23 cellular contexts compared by ENCODE assay signal in genomic region chr5:168792678-168793077, GRCh38.
A peak's percentile ranks its signal among the peaks of the same experiment; 100 is the strongest.
DNase-seq lines count a peak whose midpoint lies in the region; ATAC-seq and TF ChIP-seq lines count a peak whose summit lies in the region.
"Had no signal": no experiment of that assay in that cellular context is flagged by ENCODE, and none has a peak within 500 bp of the region (broad histone marks: within the 10 kb centered on the region; RNA-seq: fewer than 3 reads in every experiment).

No MANE protein-coding gene starts in this region.

- no peak overlapping the region for H3K9ac ChIP-seq in BLaER1 treated with 17β-estradiol and CSF1 and Interleukin-3, amounts not matched to agents 10 nM and 100 nM
- H3K9ac ChIP-seq in smooth muscle cell (ENCODE audit: low read depth) = no peak overlapping the region

- H3K27ac ChIP-seq in BLaER1 treated with 17β-estradiol and CSF1 and Interleukin-3, amounts not matched to agents 10 nM and 100 nM = no peak overlapping the region
- peak overlapping the region; percentile 85 for H3K27ac ChIP-seq in smooth muscle cell (ENCODE audit: low read depth)
- H3K27ac ChIP-seq: A549, C4-2B had no signal

- CTCF ChIA-PET in activated CD4-positive, alpha-beta T cell treated with anti-CD3 and anti-CD28 coated beads for 36 hours (lab: Charles Lee) = no interaction called here

- H3K9me3 ChIP-seq in BLaER1 treated with 17β-estradiol and CSF1 and Interleukin-3, amounts not matched to agents 10 nM and 100 nM (replicated peaks in 1 of 11) = no peaks in the 10 kb centered on the region
- H3K9me3 ChIP-seq in smooth muscle cell (replicated peaks; ENCODE audit: low read depth) = no peaks in the 10 kb centered on the region
- H3K9me3 ChIP-seq: A549, BE2C, Caco-2 had no signal

- no peak for TF ChIP-seq CTCF in smooth muscle cell (IDR thresholded peaks at IDR 0.05; ENCODE audit: borderline replicate concordance, insufficient read depth, poor library complexity, severe bottlenecking)

- POLR2A ChIA-PET in activated CD4-positive, alpha-beta T cell treated with anti-CD3 and anti-CD28 coated beads for 36 hours (lab: Charles Lee) = no interaction called here

- peaks cover 44% of the 10 kb centered on the region for H3K4me1 Mint-ChIP-seq in activated CD4-positive, alpha-beta T cell treated with anti-CD3 and anti-CD28 coated beads for 36 hours
- H3K4me1 Mint-ChIP-seq in activated T-helper 2 cell treated with anti-CD3 and anti-CD28 coated beads, Interferon-gamma antibody, Interleukin-2, Interleukin-4, amounts not matched to agents 10 μg/mL and 5 μg/mL and 100 μg/mL, durations not matched to agents 14 hours and 24 hours and 36 hours (ENCODE audit: low read depth) = peaks cover 41% of the 10 kb centered on the region
- H3K4me1 Mint-ChIP-seq: CD4-positive, CD25-positive, alpha-beta regulatory T cell had no signal

- peaks cover 3% of the 10 kb centered on the region for H3K36me3 Mint-ChIP-seq in activated CD4-positive, alpha-beta T cell treated with anti-CD3 and anti-CD28 coated beads for 36 hours (ENCODE audit: low read depth)
- peaks cover 14% of the 10 kb centered on the region for H3K36me3 Mint-ChIP-seq in activated T-helper 2 cell treated with anti-CD3 and anti-CD28 coated beads, Interferon-gamma antibody, Interleukin-2, Interleukin-4, amounts not matched to agents 10 μg/mL and 5 μg/mL and 100 μg/mL, durations not matched to agents 14 hours and 24 hours and 36 hours (ENCODE audit: low read depth)
- H3K36me3 Mint-ChIP-seq: CD4-positive, CD25-positive, alpha-beta regulatory T cell; CD8-positive, alpha-beta T cell had no signal

- no peaks in the 10 kb centered on the region for H3K79me2 ChIP-seq in smooth muscle cell (ENCODE audit: low read depth)

- H3K4me2 ChIP-seq in BLaER1 treated with 17β-estradiol and CSF1 and Interleukin-3, amounts not matched to agents 10 nM and 100 nM = peak overlapping the region in 10 of 11 experiments; percentile 5 to 54 (median 39); a peak in 11 of 22 replicates
- H3K4me2 ChIP-seq in smooth muscle cell = no peak overlapping the region
- H3K4me2 ChIP-seq: A549, GM23338 had no signal

- H3K27ac Mint-ChIP-seq in activated CD4-positive, alpha-beta T cell treated with anti-CD3 and anti-CD28 coated beads for 36 hours = peak overlapping the region; percentile 90
- peak overlapping the region; percentile 95 for H3K27ac Mint-ChIP-seq in activated T-helper 2 cell treated with anti-CD3 and anti-CD28 coated beads, Interferon-gamma antibody, Interleukin-2, Interleukin-4, amounts not matched to agents 10 μg/mL and 5 μg/mL and 100 μg/mL, durations not matched to agents 14 hours and 24 hours and 36 hours
- H3K27ac Mint-ChIP-seq: CD4-positive, CD25-positive, alpha-beta regulatory T cell; CD8-positive, alpha-beta T cell; GM23338; H9 had no signal

- H3K4me1 ChIP-seq in BLaER1 treated with 17β-estradiol and CSF1 and Interleukin-3, amounts not matched to agents 10 nM and 100 nM = peaks cover 10 to 56% (median 26%) of the 10 kb centered on the region in 10 experiments; a peak in 19 of 20 replicates
- H3K4me1 ChIP-seq in smooth muscle cell (ENCODE audit: low read depth) = peaks cover 12% of the 10 kb centered on the region

- no peak for ATAC-seq in activated CD4-positive, alpha-beta T cell treated with anti-CD3 and anti-CD28 coated beads for 36 hours
- ATAC-seq: A549; CD8-positive, alpha-beta T cell; GM12878; GM23338; HCT116 had no signal

- H3K4me3 Mint-ChIP-seq in activated CD4-positive, alpha-beta T cell treated with anti-CD3 and anti-CD28 coated beads for 36 hours = no peak overlapping the region
- no peak overlapping the region for H3K4me3 Mint-ChIP-seq in activated T-helper 2 cell treated with anti-CD3 and anti-CD28 coated beads, Interferon-gamma antibody, Interleukin-2, Interleukin-4, amounts not matched to agents 10 μg/mL and 5 μg/mL and 100 μg/mL, durations not matched to agents 14 hours and 24 hours and 36 hours (ENCODE audit: low read depth)
- H3K4me3 Mint-ChIP-seq: CD4-positive, CD25-positive, alpha-beta regulatory T cell; CD8-positive, alpha-beta T cell; GM23338; H9 had no signal

- no peaks in the 10 kb centered on the region for H3K9me3 Mint-ChIP-seq in activated CD4-positive, alpha-beta T cell treated with anti-CD3 and anti-CD28 coated beads for 36 hours (ENCODE audit: low read depth)
- H3K9me3 Mint-ChIP-seq in activated T-helper 2 cell treated with anti-CD3 and anti-CD28 coated beads, Interferon-gamma antibody, Interleukin-2, Interleukin-4, amounts not matched to agents 10 μg/mL and 5 μg/mL and 100 μg/mL, durations not matched to agents 14 hours and 24 hours and 36 hours = no peaks in the 10 kb centered on the region
- H3K9me3 Mint-ChIP-seq: CD8-positive, alpha-beta T cell; GM23338; H9 had no signal

- intact Hi-C loops in activated CD4-positive, alpha-beta T cell treated with anti-CD3 and anti-CD28 coated beads for 36 hours (cut with DNase I, micrococcal nuclease) = loop anchor here (5.0 kb wide), 1 partner anchor 60 kb away; no protein-coding TSS in a partner anchor
- intact Hi-C loops in activated T-helper 2 cell treated with anti-CD3 and anti-CD28 coated beads, Interferon-gamma antibody, Interleukin-2, Interleukin-4, amounts not matched to agents 10 μg/mL and 5 μg/mL and 100 μg/mL, durations not matched to agents 14 hours and 24 hours and 36 hours (cut with micrococcal nuclease) = loop anchor here (5.0 to 10.0 kb wide), 3 partner anchors 40 to 790 kb away; partner anchors contain the start of genes RARS1 and SPDL1

- no peak overlapping the region for H3K4me3 ChIP-seq in BLaER1 treated with 17β-estradiol and CSF1 and Interleukin-3, amounts not matched to agents 10 nM and 100 nM
- no peak overlapping the region for H3K4me3 ChIP-seq in smooth muscle cell
- H3K4me3 ChIP-seq: A549, GM12878, GM23338 had no signal

- no peaks in the 10 kb centered on the region for H3K27me3 Mint-ChIP-seq in activated CD4-positive, alpha-beta T cell treated with anti-CD3 and anti-CD28 coated beads for 36 hours
- H3K27me3 Mint-ChIP-seq in activated T-helper 2 cell treated with anti-CD3 and anti-CD28 coated beads, Interferon-gamma antibody, Interleukin-2, Interleukin-4, amounts not matched to agents 10 μg/mL and 5 μg/mL and 100 μg/mL, durations not matched to agents 14 hours and 24 hours and 36 hours (ENCODE audit: low read depth) = no peaks in the 10 kb centered on the region
- H3K27me3 Mint-ChIP-seq: CD4-positive, CD25-positive, alpha-beta regulatory T cell had no signal

- DNase-seq in activated CD4-positive, alpha-beta T cell treated with anti-CD3 and anti-CD28 coated beads for 36 hours = no peak
- DNase-seq in activated CD4-positive, alpha-beta T cell treated with anti-CD3 and anti-CD28 coated beads for 48 hours = no peak
- DNase-seq in activated T-helper 2 cell treated with anti-CD3 and anti-CD28 coated beads, Interferon-gamma antibody, Interleukin-2, Interleukin-4, amounts not matched to agents 10 μg/mL and 5 μg/mL and 100 μg/mL, durations not matched to agents 14 hours and 24 hours and 36 hours (ENCODE audit: low spot score) = no peak
- DNase-seq in smooth muscle cell (lab: John Stamatoyannopoulos, UW; ENCODE audit: unreplicated experiment) (no peak), HuH-7 (ENCODE audit: low spot score) (no peak), T1000 (lab: John Stamatoyannopoulos, UW) (no peak)
- DNase-seq: 8988T; ACHN; AML-193; BE2C; Caco-2; CD4-positive, CD25-positive, alpha-beta regulatory T cell; CD8-positive, alpha-beta T cell; DMS153; EL; GDM1; H9 had no signal

- H4K20me1 ChIP-seq in BLaER1 treated with 17β-estradiol and CSF1 and Interleukin-3, amounts not matched to agents 10 nM and 100 nM = no peaks in the 10 kb centered on the region
- no peaks in the 10 kb centered on the region for H4K20me1 ChIP-seq in smooth muscle cell (ENCODE audit: low read depth)

- 94% methylated on average over 2 of the region's 2 CpGs for WGBS in smooth muscle cell (ENCODE audit: low lambda C conversion rate)

- no peak overlapping the region for H2AFZ ChIP-seq in smooth muscle cell (ENCODE audit: low read depth)
- H2AFZ ChIP-seq: GM23338 had no signal

- no peaks in the 10 kb centered on the region for H3K27me3 ChIP-seq in BLaER1 treated with 17β-estradiol and CSF1 and Interleukin-3, amounts not matched to agents 10 nM and 100 nM
- H3K27me3 ChIP-seq in smooth muscle cell (ENCODE audit: low read depth) = no peaks in the 10 kb centered on the region
- H3K27me3 ChIP-seq: BE2C had no signal

- H3K36me3 ChIP-seq in BLaER1 treated with 17β-estradiol and CSF1 and Interleukin-3, amounts not matched to agents 10 nM and 100 nM = no peaks in the 10 kb centered on the region
- no peaks in the 10 kb centered on the region for H3K36me3 ChIP-seq in smooth muscle cell (ENCODE audit: low read depth)

- peaks cover 28% of the 10 kb centered on the region for H3F3A ChIP-seq in smooth muscle cell (ENCODE audit: low read depth)
